In the genomic region with DNA sequence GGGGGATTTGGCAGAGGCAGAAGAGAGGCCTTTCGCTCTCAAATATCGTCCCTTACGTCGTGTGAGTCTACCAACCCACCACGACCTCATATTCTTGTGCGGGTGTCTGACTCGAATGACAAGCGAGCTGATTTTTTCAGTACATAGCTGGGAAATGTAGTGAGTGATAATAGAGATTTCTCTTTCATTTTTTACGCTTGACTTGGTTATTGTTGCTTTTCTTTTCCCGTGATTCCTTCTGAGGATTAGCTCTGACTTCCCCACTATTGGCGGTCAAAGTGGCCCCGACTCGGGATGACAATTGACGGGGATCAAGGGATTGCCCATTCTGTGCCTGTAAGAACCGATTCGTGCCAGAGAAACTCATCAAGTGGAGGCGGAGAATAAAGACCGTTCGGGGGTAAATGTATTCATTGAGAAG, we compare ENCODE assay signal across 9 cellular contexts. TPM values are rescaled to one million over a fixed set of nuclear protein-coding genes. Genes with fewer than 3 reads are reported as not detected.
DNase-seq lines count a peak whose midpoint lies in the region; ATAC-seq and TF ChIP-seq lines count a peak whose summit lies in the region.
"Had no signal": no experiment of that assay in that cellular context is flagged by ENCODE, and none has a peak within 500 bp of the region (broad histone marks: within the 10 kb centered on the region; RNA-seq: fewer than 3 reads in every experiment).

No MANE protein-coding gene starts in this region.

- no peak overlapping the region for H3K18ac ChIP-seq in IMR-90 (ENCODE audit: low read depth, low read length)

- H4K20me1 ChIP-seq in IMR-90 (ENCODE audit: insufficient read depth, low read length): 0 out of 2 replicates have a peak, but pooled peaks cover 3% of the 10 kb centered on the region
- H4K20me1 ChIP-seq in neural cell (ENCODE audit: insufficient read depth): no peaks in the 10 kb centered on the region

- no peak overlapping the region for H2BK5ac ChIP-seq in IMR-90 (ENCODE audit: low read depth, low read length, poor library complexity, severe bottlenecking)

- H4K91ac ChIP-seq in IMR-90 (ENCODE audit: insufficient read depth, low read depth, low read length): no peak overlapping the region

- H3K9me3 Mint-ChIP-seq in CD14-positive monocyte: peaks cover 2 to 53% (median 34%) of the 10 kb centered on the region in 7 donors

- ATAC-seq in IMR-90 (ENCODE audit: low read depth): no peak
- no peak for ATAC-seq in GM21526 (IDR thresholded peaks at IDR 0.05; ENCODE audit: low FRiP score, unreplicated experiment)

- peaks cover 23 to 35% of the 10 kb centered on the region in 2 donors for H3K36me3 Mint-ChIP-seq in CD14-positive monocyte

- no peak overlapping the region for H2BK15ac ChIP-seq in IMR-90 (ENCODE audit: low read depth, low read length)

- dilution Hi-C loops in IMR-90 (cut with HindIII; ENCODE audit: low sequenced_read_pairs, unreplicated experiment): no loop called here

- H3K9ac ChIP-seq in IMR-90 (ENCODE audit: low read depth, low read length) (no peak overlapping the region), neural cell (ENCODE audit: low read length) (no peak overlapping the region)

- no peak overlapping the region for H2AK5ac ChIP-seq in IMR-90 (ENCODE audit: low read depth, low read length)

- no peaks in the 10 kb centered on the region; the same call in 1 of the 2 replicates for H3K4me1 ChIP-seq in IMR-90 (ENCODE audit: control insufficient read depth, insufficient read depth, low read length)

- H3K14ac ChIP-seq in IMR-90 (replicated peaks; ENCODE audit: low read depth, low read length): no peak overlapping the region

- H3K27ac ChIP-seq in IMR-90 (ENCODE audit: insufficient read depth, low read length): no peak overlapping the region
- no peak overlapping the region for H3K27ac ChIP-seq in neural cell (ENCODE audit: low read length)

- no peaks in the 10 kb centered on the region for H3K79me1 ChIP-seq in IMR-90 (ENCODE audit: low read depth in 1 of 2, low read length in 2 of 2)

- no peaks in the 10 kb centered on the region for H3K36me3 ChIP-seq in IMR-90 (ENCODE audit: control insufficient read depth, insufficient read depth, low read length)
- no peaks in the 10 kb centered on the region for H3K36me3 ChIP-seq in neural cell (ENCODE audit: insufficient read depth, low read length)

- peak overlapping the region; percentile 79 for H3K4me2 ChIP-seq in IMR-90 (ENCODE audit: low read depth, low read length)
- peak overlapping the region; percentile 38 for H3K4me2 ChIP-seq in neural cell (ENCODE audit: low read length)

- no TSS peak for BruUV-seq in IMR-90 (replicated peaks; lab: Mats Ljungman, UMichigan)

- peaks cover 92% of the 10 kb centered on the region for H3K27me3 ChIP-seq in IMR-90 (ENCODE audit: control insufficient read depth, insufficient read depth, low read length)
- H3K27me3 ChIP-seq in neural cell (ENCODE audit: insufficient read depth, low read depth, low read length): peaks cover 87% of the 10 kb centered on the region

- H3K9me2 ChIP-seq in neural cell (ENCODE audit: insufficient read depth, low read length): no peaks in the 10 kb centered on the region

- 0% methylated on average over 4 of the region's 19 CpGs; no CpG with 5 or more reads in 1 of the 2 experiments for WGBS in IMR-90 (ENCODE audit: extremely low coverage in 2 of 2, insufficient read length in 1 of 2), 2 experiments

- no peaks in the 10 kb centered on the region for H3K9me1 ChIP-seq in IMR-90 (ENCODE audit: insufficient read depth, low read length)

- TF ChIP-seq EP300 in neural cell (conservative IDR thresholded peaks at IDR 0.05; ENCODE audit: poor library complexity, severe bottlenecking): no peak

- no peak overlapping the region for H3K4ac ChIP-seq in IMR-90 (ENCODE audit: low read depth, low read length)

- no peak overlapping the region for H2BK120ac ChIP-seq in IMR-90 (ENCODE audit: low read depth, low read length)

- TF ChIP-seq RAD21 in IMR-90 (IDR thresholded peaks at IDR 0.05; ENCODE audit: low read length) (no peak), neural cell (conservative IDR thresholded peaks at IDR 0.05) (no peak)

- H3K4me3 ChIP-seq in IMR-90 (ENCODE audit: insufficient read depth, low read depth, low read length) (peak overlapping the region; percentile 23), neural cell (ENCODE audit: low read length) (peak overlapping the region; percentile 60)

- in situ Hi-C loops in IMR-90 (cut with MboI; ENCODE audit: low sequenced_read_pairs): loop anchor here (10.0 kb wide), 1 partner anchor 376 kb away; no protein-coding TSS in a partner anchor

- no peak overlapping the region for H4K8ac ChIP-seq in IMR-90 (ENCODE audit: low read depth in 2 of 2, low read length in 2 of 2)

- CTCF ChIA-PET in IMR-90 (lab: Yijun Ruan, JAX): interaction anchor here (1.2 kb wide), 1 partner anchor 373 kb away, joined by 3 read pairs; no protein-coding TSS in a partner anchor

- no peak overlapping the region for H3K56ac ChIP-seq in IMR-90 (ENCODE audit: extremely low read depth, insufficient read depth, low read length)

- POLR2A ChIA-PET in IMR-90 (lab: Charles Lee; ENCODE audit: unreplicated experiment): no interaction called here

- no peaks in the 10 kb centered on the region for H3K79me2 ChIP-seq in neural cell (replicated peaks; ENCODE audit: insufficient read depth, low read length)

- peaks cover 57% of the 10 kb centered on the region for H3K4me1 Mint-ChIP-seq in CD14-positive monocyte

- H4K5ac ChIP-seq in IMR-90 (ENCODE audit: low read depth, low read length): no peak overlapping the region

- intact Hi-C loops in CD14-positive monocyte (cut with micrococcal nuclease): loop anchor here in 1 of 2 donors (10.0 kb wide), 1 partner anchor 406 kb away; no protein-coding TSS in a partner anchor
- intact Hi-C loops in IMR-90 (cut with micrococcal nuclease): no loop called here

- H2AK9ac ChIP-seq in IMR-90 (replicated peaks; ENCODE audit: low read depth, low read length, poor library complexity): no peak overlapping the region

- H3K27me3 Mint-ChIP-seq in CD14-positive monocyte (ENCODE audit: low read depth in 3 of 3): peaks cover 96 to 99% (median 98%) of the 10 kb centered on the region in 3 donors

- peak overlapping the region; percentile 83 to 99 for H3K4me3 Mint-ChIP-seq in CD14-positive monocyte

- no peak for TF ChIP-seq POLR2A in IMR-90 (IDR thresholded peaks at IDR 0.05; ENCODE audit: low read depth, low read length)

- H3K23ac ChIP-seq in IMR-90 (ENCODE audit: low read depth, low read length): peak overlapping the region; percentile 59; the same call in 1 of the 2 replicates

- H3K27ac Mint-ChIP-seq in CD14-positive monocyte: no peak overlapping the region

- H2AFZ ChIP-seq in IMR-90 (replicated peaks; ENCODE audit: low read length, poor library complexity) (peak overlapping the region; percentile 3), neural cell (ENCODE audit: low read depth, low read length) (no peak overlapping the region)

- H3F3A ChIP-seq in neural cell (ENCODE audit: insufficient read depth, low read length, poor library complexity, severe bottlenecking): peaks cover 4% of the 10 kb centered on the region

- TF ChIP-seq CTCF in CD14-positive monocyte (IDR thresholded peaks at IDR 0.05): no peak
- TF ChIP-seq CTCF in IMR-90 (conservative IDR thresholded peaks at IDR 0.05; ENCODE audit: low read depth, low read length): no peak
- no peak for TF ChIP-seq CTCF in neural cell (IDR thresholded peaks at IDR 0.05; ENCODE audit: poor library complexity, severe bottlenecking)

- H3K9me3 ChIP-seq in IMR-90 (ENCODE audit: control insufficient read depth, insufficient read depth, low read length) (no peaks in the 10 kb centered on the region), neural cell (ENCODE audit: low read length) (no peaks in the 10 kb centered on the region)

- H2BK20ac ChIP-seq in IMR-90 (ENCODE audit: low read depth, low read length): no peak overlapping the region

- no peak for DNase-seq in CD14-positive monocyte (ENCODE audit: low spot score)
- no peak for DNase-seq in IMR-90
- DNase-seq in dermis blood vessel endothelial cell: peak; percentile 15
- DNase-seq in NCI-H1694 treated with DMSO at 0.1 percent for 48 hours (lab: John Stamatoyannopoulos, UW): no peak
- DNase-seq in cerebellum (ENCODE audit: low spot score): no peak
- no peak for DNase-seq in Ammon's horn (ENCODE audit: low spot score)
- DNase-seq: NCI-H1930 had no signal

TF ChIP-seq in IMR-90, 13 proteins besides CTCF, POLR2A, EP300 and RAD21 (continues in another document):
- TF ChIP-seq, protein P1, sequence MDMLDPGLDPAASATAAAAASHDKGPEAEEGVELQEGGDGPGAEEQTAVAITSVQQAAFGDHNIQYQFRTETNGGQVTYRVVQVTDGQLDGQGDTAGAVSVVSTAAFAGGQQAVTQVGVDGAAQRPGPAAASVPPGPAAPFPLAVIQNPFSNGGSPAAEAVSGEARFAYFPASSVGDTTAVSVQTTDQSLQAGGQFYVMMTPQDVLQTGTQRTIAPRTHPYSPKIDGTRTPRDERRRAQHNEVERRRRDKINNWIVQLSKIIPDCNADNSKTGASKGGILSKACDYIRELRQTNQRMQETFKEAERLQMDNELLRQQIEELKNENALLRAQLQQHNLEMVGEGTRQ (IDR thresholded peaks at IDR 0.05; ENCODE audit: low read depth, low read length): no peak
- no peak for TF ChIP-seq CHD1 (IDR thresholded peaks at IDR 0.05; ENCODE audit: low read depth, low read length)

TF ChIP-seq in neural cell, 6 proteins besides CTCF, POLR2A, EP300 and RAD21 (continues in another document):
- TF ChIP-seq POLR2AphosphoS5 (IDR thresholded peaks at IDR 0.05): peak; percentile 64

RNA-seq across cellular contexts. Expression of a gene that starts 44.3 kb away (rescaled TPM):
- polyA plus RNA-seq in CD14-positive monocyte (10 to 100 TPM; 49.7 to 60.1 TPM), IMR-90 (2012; rRNA removed) (8.0 and 10.4 TPM in 2 replicates), neural cell (54.7 and 59.9 TPM in 2 replicates)
- total RNA-seq in IMR-90 (2012; rRNA removed) (17.5 and 24.7 TPM in 2 replicates), dermis blood vessel endothelial cell (31.1 and 37.1 TPM in 2 replicates), cerebellum (23.4 TPM)
- polyA plus RNA-seq in IMR-90 (2012; cell fraction: cytosol; rRNA removed): 42.4 and 107 TPM in 2 replicates
- 9.1 and 21.6 TPM in 2 replicates for polyA plus RNA-seq in IMR-90 (2012; cell fraction: nucleus; rRNA removed; ENCODE audit: low replicate concordance)
- 41.6 and 48.4 TPM in 2 replicates for polyA minus RNA-seq in neural cell

RNA-seq across cellular contexts. Expression of a gene that starts 47.0 kb away (rescaled TPM):
- polyA plus RNA-seq in CD14-positive monocyte: not detected
- total RNA-seq in IMR-90 (2012; rRNA removed): not detected in 2 replicates
- polyA plus RNA-seq in IMR-90 (2012; rRNA removed): not detected in 2 replicates
- not detected in 2 replicates for polyA plus RNA-seq in IMR-90 (2012; cell fraction: cytosol; rRNA removed)
- polyA plus RNA-seq in IMR-90 (2012; cell fraction: nucleus; rRNA removed; ENCODE audit: low replicate concordance): not detected in 2 replicates
- total RNA-seq in dermis blood vessel endothelial cell: not detected in 2 replicates
- polyA plus RNA-seq in neural cell: 0.50 and 1.3 TPM in 2 replicates
- 1.3 and 1.7 TPM in 2 replicates for polyA minus RNA-seq in neural cell
- not detected for total RNA-seq in cerebellum
